In the genomic region with DNA sequence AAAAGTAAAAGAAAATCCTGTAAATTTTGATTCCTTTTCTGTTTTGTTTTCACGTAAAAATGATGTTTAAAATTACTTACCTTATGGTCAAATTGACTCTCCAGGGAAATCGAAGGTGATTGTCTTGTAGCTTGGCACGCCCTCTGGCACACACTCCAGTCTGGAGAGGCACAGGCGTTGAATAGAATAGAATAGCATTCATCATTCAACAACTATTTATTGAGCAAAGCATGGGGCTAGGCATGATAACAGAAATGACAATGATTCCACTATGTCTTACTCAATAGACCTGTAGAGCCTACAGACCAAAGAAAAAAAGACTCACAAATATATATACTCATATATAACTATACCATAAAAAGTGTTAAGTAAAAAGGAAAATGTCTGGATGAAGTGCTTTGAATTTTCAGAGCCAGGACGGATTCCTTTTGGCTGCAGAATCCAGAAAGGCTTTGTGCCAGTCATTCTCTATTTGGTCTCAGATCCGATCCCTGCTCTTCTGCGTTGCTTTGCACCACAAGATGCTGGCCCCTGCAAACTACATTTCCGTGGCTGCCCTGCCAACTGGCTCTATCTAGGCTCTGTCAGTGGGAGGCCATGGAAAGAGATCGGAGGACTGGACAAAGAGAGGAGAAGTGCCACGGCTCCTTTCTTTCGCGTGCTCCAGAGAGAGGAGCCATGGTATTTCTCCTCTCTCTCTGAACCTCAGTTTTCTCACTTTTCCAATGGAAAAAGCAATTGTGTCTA, we compare ENCODE assay signal across 1 cellular context.
TF ChIP-seq lines count a peak whose summit lies in the region.

No MANE protein-coding gene starts in this region.

TF ChIP-seq in SK-N-SH, 30 proteins besides CTCF, POLR2A, EP300 and RAD21 (continued from another document):
- TF ChIP-seq, protein P1, sequence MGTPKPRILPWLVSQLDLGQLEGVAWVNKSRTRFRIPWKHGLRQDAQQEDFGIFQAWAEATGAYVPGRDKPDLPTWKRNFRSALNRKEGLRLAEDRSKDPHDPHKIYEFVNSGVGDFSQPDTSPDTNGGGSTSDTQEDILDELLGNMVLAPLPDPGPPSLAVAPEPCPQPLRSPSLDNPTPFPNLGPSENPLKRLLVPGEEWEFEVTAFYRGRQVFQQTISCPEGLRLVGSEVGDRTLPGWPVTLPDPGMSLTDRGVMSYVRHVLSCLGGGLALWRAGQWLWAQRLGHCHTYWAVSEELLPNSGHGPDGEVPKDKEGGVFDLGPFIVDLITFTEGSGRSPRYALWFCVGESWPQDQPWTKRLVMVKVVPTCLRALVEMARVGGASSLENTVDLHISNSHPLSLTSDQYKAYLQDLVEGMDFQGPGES (IDR thresholded peaks at IDR 0.05; ENCODE audit: low read depth, low read length): no peak
- TF ChIP-seq RFX5 (IDR thresholded peaks at IDR 0.05; ENCODE audit: low read length) (no peak), GABPA (IDR thresholded peaks at IDR 0.05; ENCODE audit: low read depth) (no peak), FOXJ3 (CRISPR knock-in tag; IDR thresholded peaks at IDR 0.05) (no peak), RXRA (IDR thresholded peaks at IDR 0.05; ENCODE audit: borderline replicate concordance, low read depth) (no peak), YY1 (IDR thresholded peaks at IDR 0.05; ENCODE audit: low read depth) (no peak), SMC3 (IDR thresholded peaks at IDR 0.05; ENCODE audit: low read depth, low read length) (no peak), RCOR1 (IDR thresholded peaks at IDR 0.05; ENCODE audit: low read length) (no peak)
